Comparison of ENCODE assay signal across 8 cellular contexts in genomic region chr6:42890311-42891198, GRCh38. TPM values are rescaled to one million over a fixed set of nuclear protein-coding genes. Genes with fewer than 3 reads are reported as not detected.
DNase-seq lines count a peak whose midpoint lies in the region; ATAC-seq and TF ChIP-seq lines count a peak whose summit lies in the region.

No MANE protein-coding gene starts in this region.

- TF ChIP-seq RAD21 in IMR-90 (IDR thresholded peaks at IDR 0.05; ENCODE audit: low read length) = no peak

- H3K4me1 Mint-ChIP-seq in activated T-cell treated with anti-CD3 and anti-CD28 coated beads, Interleukin-2, amount 50 U/mL, for 4 hours (ENCODE audit: low read depth) = peaks cover 20% of the 10 kb centered on the region

- H3K9ac ChIP-seq in IMR-90 (ENCODE audit: low read depth, low read length) (peak overlapping the region; percentile 84), muscle layer of colon (ENCODE audit: low read length) (peak overlapping the region; percentile 91)

- H3K4ac ChIP-seq in IMR-90 (ENCODE audit: low read depth, low read length) = peak overlapping the region; percentile 92

- H3K4me3 Mint-ChIP-seq in activated T-cell treated with anti-CD3 and anti-CD28 coated beads, Interleukin-2, amount 50 U/mL, for 4 hours = peak overlapping the region; percentile 93

- BruUV-seq in IMR-90 (replicated peaks; lab: Mats Ljungman, UMichigan) (TSS peak; percentile 98), PC-9 (replicated peaks; lab: Mats Ljungman, UMichigan) (TSS peak; percentile 96)

- H3K27ac ChIP-seq in IMR-90 (ENCODE audit: insufficient read depth, low read length) (peak overlapping the region; percentile 87), PC-9 (peak overlapping the region; percentile 89), muscle layer of colon (ENCODE audit: low read depth, low read length) (peak overlapping the region; percentile 80)

- DNase-seq in DMS 273 (lab: John Stamatoyannopoulos, UW; ENCODE audit: unreplicated experiment) (peak; percentile 95), IMR-90 (peak; percentile 97), PC-9 (peak; percentile 87 to 93)
- DNase-seq in activated T-cell treated with anti-CD3 and anti-CD28 coated beads, Interleukin-2, amount 50 U/mL, for 4 hours = peak; percentile 83
- DNase-seq in stimulated activated CD8-positive, alpha-beta memory T cell treated with anti-CD3 and anti-CD28 coated beads, Interleukin-4, amount 100 ng/mL, for 48 hours = peak; percentile 93

- TF ChIP-seq CTCF in IMR-90 (conservative IDR thresholded peaks at IDR 0.05; ENCODE audit: low read depth, low read length) = no peak
- no peak for TF ChIP-seq CTCF in PC-9 (conservative IDR thresholded peaks at IDR 0.05)

- H2BK20ac ChIP-seq in IMR-90 (ENCODE audit: low read depth, low read length) = no peak overlapping the region

- H3K56ac ChIP-seq in IMR-90 (ENCODE audit: extremely low read depth, insufficient read depth, low read length) = peak overlapping the region; percentile 81

- H3K23ac ChIP-seq in IMR-90 (ENCODE audit: low read depth, low read length) = peak overlapping the region; percentile 74

- H4K20me1 ChIP-seq in IMR-90 (ENCODE audit: insufficient read depth, low read length) (peaks cover 3% of the 10 kb centered on the region; the same call in 1 of the 2 replicates), PC-9 (ENCODE audit: insufficient read depth) (no peaks in the 10 kb centered on the region)

- 0 out of 2 replicates have a peak, but pooled peaks cover 3% of the 10 kb centered on the region for H3K79me2 ChIP-seq in PC-9 (ENCODE audit: low read depth)

- H4K8ac ChIP-seq in IMR-90 (ENCODE audit: low read depth in 2 of 2, low read length in 2 of 2) = peak overlapping the region; percentile 75 to 97

- H3K9me3 ChIP-seq in IMR-90 (ENCODE audit: control insufficient read depth, insufficient read depth, low read length) (no peaks in the 10 kb centered on the region), PC-9 (ENCODE audit: insufficient read depth, low read depth) (no peaks in the 10 kb centered on the region), muscle layer of colon (ENCODE audit: low read length) (no peaks in the 10 kb centered on the region)

- no peaks in the 10 kb centered on the region for H3K9me3 Mint-ChIP-seq in activated T-cell treated with anti-CD3 and anti-CD28 coated beads, Interleukin-2, amount 50 U/mL, for 4 hours

- H2AFZ ChIP-seq in IMR-90 (replicated peaks; ENCODE audit: low read length, poor library complexity) = peak overlapping the region; percentile 99
- H2AFZ ChIP-seq in PC-9 = peak overlapping the region; percentile 89

- H3K9me2 ChIP-seq in PC-9 (ENCODE audit: insufficient read depth) = no peaks in the 10 kb centered on the region

- in situ Hi-C loops in IMR-90 (cut with MboI; ENCODE audit: low sequenced_read_pairs) = loop anchor here (25.0 kb wide), 1 partner anchor 803 kb away; no protein-coding TSS in a partner anchor

- H2AK9ac ChIP-seq in IMR-90 (replicated peaks; ENCODE audit: low read depth, low read length, poor library complexity) = peak overlapping the region; percentile 100

- H3K4me3 ChIP-seq in IMR-90 (ENCODE audit: insufficient read depth, low read depth, low read length) (peak overlapping the region; percentile 66), PC-9 (peak overlapping the region; percentile 80), muscle layer of colon (ENCODE audit: low read depth in 1 of 2, low read length in 2 of 2) (peak overlapping the region; percentile 80 to 88)

- no peaks in the 10 kb centered on the region for H3K27me3 ChIP-seq in IMR-90 (ENCODE audit: control insufficient read depth, insufficient read depth, low read length)
- no peaks in the 10 kb centered on the region for H3K27me3 ChIP-seq in PC-9 (ENCODE audit: insufficient read depth, low read depth)
- no peaks in the 10 kb centered on the region for H3K27me3 ChIP-seq in muscle layer of colon (ENCODE audit: control insufficient read depth in 1 of 2, insufficient read depth in 2 of 2, low read length in 2 of 2)

- H3K9me1 ChIP-seq in IMR-90 (ENCODE audit: insufficient read depth, low read length) = no peaks in the 10 kb centered on the region

- peak overlapping the region; percentile 92 for H3K14ac ChIP-seq in IMR-90 (replicated peaks; ENCODE audit: low read depth, low read length)

- H3K4me1 ChIP-seq in IMR-90 (ENCODE audit: control insufficient read depth, insufficient read depth, low read length) = peaks cover 3% of the 10 kb centered on the region; the same call in 1 of the 2 replicates
- H3K4me1 ChIP-seq in PC-9 (replicated peaks; ENCODE audit: insufficient read depth) = peaks cover 17% of the 10 kb centered on the region; the same call in 1 of the 2 replicates
- H3K4me1 ChIP-seq in muscle layer of colon (ENCODE audit: insufficient read depth, low read length) = peaks cover 9% of the 10 kb centered on the region

- 1% methylated on average over 30 of the region's 63 CpGs; no CpG with 5 or more reads in 1 of the 2 experiments for WGBS in IMR-90 (ENCODE audit: extremely low coverage in 2 of 2, insufficient read length in 1 of 2), 2 experiments

- H2BK5ac ChIP-seq in IMR-90 (ENCODE audit: low read depth, low read length, poor library complexity, severe bottlenecking) = peak overlapping the region; percentile 92

- H3K27me3 Mint-ChIP-seq in activated T-cell treated with anti-CD3 and anti-CD28 coated beads, Interleukin-2, amount 50 U/mL, for 4 hours (ENCODE audit: low read depth) = no peaks in the 10 kb centered on the region

- H3F3A ChIP-seq in PC-9 (ENCODE audit: insufficient read depth, low read depth) = peaks cover 35% of the 10 kb centered on the region

- peak; percentile 91 for TF ChIP-seq POLR2A in IMR-90 (IDR thresholded peaks at IDR 0.05; ENCODE audit: low read depth, low read length)

- H2BK15ac ChIP-seq in IMR-90 (ENCODE audit: low read depth, low read length) = no peak overlapping the region

- peak overlapping the region; percentile 41 for H4K5ac ChIP-seq in IMR-90 (ENCODE audit: low read depth, low read length)

- H3K79me1 ChIP-seq in IMR-90 (ENCODE audit: low read depth in 1 of 2, low read length in 2 of 2) = peaks cover 6 to 7% of the 10 kb centered on the region in 2 experiments; a peak in 3 of 4 replicates

- H4K91ac ChIP-seq in IMR-90 (ENCODE audit: insufficient read depth, low read depth, low read length) = peak overlapping the region; percentile 91

- POLR2A ChIA-PET in IMR-90 (lab: Charles Lee; ENCODE audit: unreplicated experiment) = no interaction called here
- POLR2A ChIA-PET in PC-9 (lab: Charles Lee; ENCODE audit: unreplicated experiment) = interaction anchor here (0.7 to 1.0 kb wide), 2 partner anchors 39 to 281 kb away, joined by 5 to 10 read pairs; partner anchors contain the start of gene CNPY3

- peak overlapping the region; percentile 52 for H2BK120ac ChIP-seq in IMR-90 (ENCODE audit: low read depth, low read length)

- H3K36me3 Mint-ChIP-seq in activated T-cell treated with anti-CD3 and anti-CD28 coated beads, Interleukin-2, amount 50 U/mL, for 4 hours (ENCODE audit: insufficient read depth) = peaks cover 9% of the 10 kb centered on the region

- H3K4me2 ChIP-seq in IMR-90 (ENCODE audit: low read depth, low read length) (peak overlapping the region; percentile 63), PC-9 (peak overlapping the region; percentile 84)

- peak overlapping the region; percentile 74 for H2AK5ac ChIP-seq in IMR-90 (ENCODE audit: low read depth, low read length)

- intact Hi-C loops in IMR-90 (cut with micrococcal nuclease) = loop anchor here (10.0 kb wide), 1 partner anchor 816 kb away; no protein-coding TSS in a partner anchor
- intact Hi-C loops in PC-9 (cut with micrococcal nuclease; ENCODE audit: unreplicated experiment) = no loop called here

- dilution Hi-C loops in IMR-90 (cut with HindIII; ENCODE audit: low sequenced_read_pairs, unreplicated experiment) = no loop called here

- peak; percentile 84 for ATAC-seq in GM21526 (IDR thresholded peaks at IDR 0.05; ENCODE audit: low FRiP score, unreplicated experiment)
- ATAC-seq in IMR-90 (ENCODE audit: low read depth) = peak; percentile 97
- peak; percentile 92 to 93 for ATAC-seq in activated T-cell treated with anti-CD3 and anti-CD28 coated beads, Interleukin-2, amount 50 U/mL, for 4 hours
- peak; percentile 98 for ATAC-seq in esophagus mucosa

- peak overlapping the region; percentile 38; the same call in 1 of the 2 replicates for H3K18ac ChIP-seq in IMR-90 (ENCODE audit: low read depth, low read length)

- CTCF ChIA-PET in IMR-90 (lab: Yijun Ruan, JAX) = interaction anchor here (1.3 kb wide), 1 partner anchor 229 kb away, joined by 3 read pairs; no protein-coding TSS in a partner anchor
- CTCF ChIA-PET in PC-9 (lab: Charles Lee) = no interaction called here

- H3K36me3 ChIP-seq in IMR-90 (ENCODE audit: control insufficient read depth, insufficient read depth, low read length) (peaks cover 9% of the 10 kb centered on the region), PC-9 (ENCODE audit: low read depth) (0 out of 2 replicates have a peak, but pooled peaks cover 6% of the 10 kb centered on the region), muscle layer of colon (ENCODE audit: insufficient read depth, low read length) (peaks cover 7% of the 10 kb centered on the region)

TF ChIP-seq in IMR-90, 13 proteins besides CTCF, POLR2A, EP300 and RAD21 (continues in another document):
- TF ChIP-seq CHD1 (IDR thresholded peaks at IDR 0.05; ENCODE audit: low read depth, low read length) (peak; percentile 98; the same call in 1 of the 2 replicates), FOS (IDR thresholded peaks at IDR 0.05; ENCODE audit: low read depth, low read length) (no peak), BHLHE40 (IDR thresholded peaks at IDR 0.05; ENCODE audit: low read depth, low read length) (peak; percentile 98)

RNA-seq across cellular contexts. Expression of gene RPL7L1, which starts 11.1 kb away (rescaled TPM):
- total RNA-seq in IMR-90 (2012; rRNA removed) (112 and 125 TPM in 2 replicates), PC-9 (2021) (84.1 and 87.1 TPM in 2 replicates), esophagus mucosa (62.7 TPM)
- polyA plus RNA-seq in IMR-90 (2012; rRNA removed) = 31.3 and 43.0 TPM in 2 replicates
- polyA plus RNA-seq in IMR-90 (2012; cell fraction: cytosol; rRNA removed) = 10.1 and 18.2 TPM in 2 replicates
- polyA plus RNA-seq in IMR-90 (2012; cell fraction: nucleus; rRNA removed; ENCODE audit: low replicate concordance) = 3.2 and 12.8 TPM in 2 replicates
- total RNA-seq in activated T-cell treated with anti-CD3 and anti-CD28 coated beads, Interleukin-2, amount 50 U/mL, for 4 hours = 100 to 1,000 TPM; 262 to 307 (median 280) TPM

RNA-seq across cellular contexts. Expression of gene PTCRA, which starts 25.3 kb away (rescaled TPM):
- not detected in 2 replicates for total RNA-seq in IMR-90 (2012; rRNA removed)
- polyA plus RNA-seq in IMR-90 (2012; rRNA removed) = not detected in 2 replicates
- not detected in 2 replicates for polyA plus RNA-seq in IMR-90 (2012; cell fraction: cytosol; rRNA removed)
- not detected in 2 replicates for polyA plus RNA-seq in IMR-90 (2012; cell fraction: nucleus; rRNA removed; ENCODE audit: low replicate concordance)
- not detected in 2 replicates for total RNA-seq in PC-9 (2021)
- not detected for total RNA-seq in activated T-cell treated with anti-CD3 and anti-CD28 coated beads, Interleukin-2, amount 50 U/mL, for 4 hours
- total RNA-seq in esophagus mucosa = not detected

RNA-seq across cellular contexts. Expression of gene CNPY3, which starts 38.7 kb away (rescaled TPM):
- total RNA-seq in IMR-90 (2012; rRNA removed) = 13.3 and 15.3 TPM in 2 replicates
- 39.2 and 39.8 TPM in 2 replicates for polyA plus RNA-seq in IMR-90 (2012; rRNA removed)
- 28.5 and 36.8 TPM in 2 replicates for polyA plus RNA-seq in IMR-90 (2012; cell fraction: cytosol; rRNA removed)
- polyA plus RNA-seq in IMR-90 (2012; cell fraction: nucleus; rRNA removed; ENCODE audit: low replicate concordance) = 17.9 and 22.1 TPM in 2 replicates
- total RNA-seq in PC-9 (2021) = 47.7 and 54.8 TPM in 2 replicates
- total RNA-seq in activated T-cell treated with anti-CD3 and anti-CD28 coated beads, Interleukin-2, amount 50 U/mL, for 4 hours = 10 to 100 TPM; 41.9 to 46.6 (median 42.4) TPM
- 13.6 TPM for total RNA-seq in esophagus mucosa

Comparison
In these comparisons a context has a peak if more than half of its experiments do, and no peak if none do; other contexts are left out.
1. Peak in every context shown above with its lines: DNase-seq, ATAC-seq, H3K4me3 ChIP-seq and H3K27ac ChIP-seq.